ENCODE assay signal across 9 cellular contexts in genomic region chr2:128309341-128310093, GRCh38. TPM values are rescaled to one million over a fixed set of nuclear protein-coding genes. Genes with fewer than 3 reads are reported as not detected.
DNase-seq lines count a peak whose midpoint lies in the region; ATAC-seq and TF ChIP-seq lines count a peak whose summit lies in the region.
"Had no signal": no experiment of that assay in that cellular context is flagged by ENCODE, and none has a peak within 500 bp of the region (broad histone marks: within the 10 kb centered on the region; RNA-seq: fewer than 3 reads in every experiment).

No MANE protein-coding gene starts in this region.

- no peak overlapping the region for H3K4me3 ChIP-seq in suprapubic skin

- DNase-seq in NCI-H146 treated with DMSO at 0.1 percent for 48 hours (lab: John Stamatoyannopoulos, UW; ENCODE audit: unreplicated experiment) (peak; percentile 100), SW480 (ENCODE audit: low spot score) (peak; percentile 56), kidney tubule cell (ENCODE audit: low spot score) (peak; percentile 25), suprapubic skin (ENCODE audit: low spot score in 2 of 2) (peak; percentile 64 to 78), 8988T (no peak), cerebellar nuclear complex (lab: John Stamatoyannopoulos, UW) (no peak)
- DNase-seq: foreskin melanocyte had no signal

- TF ChIP-seq EP300 in suprapubic skin (IDR thresholded peaks at IDR 0.05) = no peak

- no peaks in the 10 kb centered on the region for H3K9me3 Mint-ChIP-seq in stimulated activated memory B cell treated with anti-CD40 and anti-IgM and Interleukin-4, amounts not matched to agents 10 μg/mL and 1 μg/mL and 100 μg/mL, for 72 hours
- H3K9me3 Mint-ChIP-seq: IgD-negative memory B cell had no signal

- H3K27me3 Mint-ChIP-seq in stimulated activated memory B cell treated with anti-CD40 and anti-IgM and Interleukin-4, amounts not matched to agents 10 μg/mL and 1 μg/mL and 100 μg/mL, for 72 hours = no peaks in the 10 kb centered on the region
- H3K27me3 Mint-ChIP-seq: IgD-negative memory B cell had no signal

- peaks cover 90% of the 10 kb centered on the region for H3K4me1 ChIP-seq in suprapubic skin

- 71% methylated on average over 13 of the region's 18 CpGs for WGBS in suprapubic skin

- H3K27me3 ChIP-seq in suprapubic skin = no peaks in the 10 kb centered on the region

- no peak overlapping the region for H3K4me3 Mint-ChIP-seq in stimulated activated memory B cell treated with anti-CD40 and anti-IgM and Interleukin-4, amounts not matched to agents 10 μg/mL and 1 μg/mL and 100 μg/mL, for 72 hours

- no peak for TF ChIP-seq CTCF in suprapubic skin (IDR thresholded peaks at IDR 0.05)

- no peak overlapping the region for H3K27ac Mint-ChIP-seq in stimulated activated memory B cell treated with anti-CD40 and anti-IgM and Interleukin-4, amounts not matched to agents 10 μg/mL and 1 μg/mL and 100 μg/mL, for 72 hours
- H3K27ac Mint-ChIP-seq: IgD-negative memory B cell had no signal

- H3K9me3 ChIP-seq in suprapubic skin = no peaks in the 10 kb centered on the region

- H3K4me1 Mint-ChIP-seq in stimulated activated memory B cell treated with anti-CD40 and anti-IgM and Interleukin-4, amounts not matched to agents 10 μg/mL and 1 μg/mL and 100 μg/mL, for 72 hours = peaks cover 79% of the 10 kb centered on the region

- ATAC-seq in stimulated activated memory B cell treated with anti-CD40 and anti-IgM and Interleukin-4, amounts not matched to agents 10 μg/mL and 1 μg/mL and 100 μg/mL, for 72 hours = no peak

- no peak for TF ChIP-seq POLR2A in suprapubic skin (IDR thresholded peaks at IDR 0.05)

- peaks cover 6% of the 10 kb centered on the region for H3K36me3 Mint-ChIP-seq in stimulated activated memory B cell treated with anti-CD40 and anti-IgM and Interleukin-4, amounts not matched to agents 10 μg/mL and 1 μg/mL and 100 μg/mL, for 72 hours
- H3K36me3 Mint-ChIP-seq: IgD-negative memory B cell had no signal

- no peak overlapping the region for H3K27ac ChIP-seq in suprapubic skin

- no peaks in the 10 kb centered on the region for H3K36me3 ChIP-seq in suprapubic skin

RNA-seq across cellular contexts. Expression of gene HS6ST1, which starts 9.2 kb away (rescaled TPM):
- 10 to 100 TPM; 55.7 to 75.0 (median 67.3) TPM for total RNA-seq in suprapubic skin

Comparison
In these comparisons a context has a peak if more than half of its experiments do, and no peak if none do; other contexts are left out.
1. DNase-seq: peak in NCI-H146 treated with DMSO at 0.1 percent for 48 hours (single experiment), SW480 (single experiment), kidney tubule cell (single experiment) and suprapubic skin (2 of 2); none in 8988T (single experiment) and cerebellar nuclear complex (0 of 2).